ENCODE assay signal across 8 cellular contexts in the genomic region with DNA sequence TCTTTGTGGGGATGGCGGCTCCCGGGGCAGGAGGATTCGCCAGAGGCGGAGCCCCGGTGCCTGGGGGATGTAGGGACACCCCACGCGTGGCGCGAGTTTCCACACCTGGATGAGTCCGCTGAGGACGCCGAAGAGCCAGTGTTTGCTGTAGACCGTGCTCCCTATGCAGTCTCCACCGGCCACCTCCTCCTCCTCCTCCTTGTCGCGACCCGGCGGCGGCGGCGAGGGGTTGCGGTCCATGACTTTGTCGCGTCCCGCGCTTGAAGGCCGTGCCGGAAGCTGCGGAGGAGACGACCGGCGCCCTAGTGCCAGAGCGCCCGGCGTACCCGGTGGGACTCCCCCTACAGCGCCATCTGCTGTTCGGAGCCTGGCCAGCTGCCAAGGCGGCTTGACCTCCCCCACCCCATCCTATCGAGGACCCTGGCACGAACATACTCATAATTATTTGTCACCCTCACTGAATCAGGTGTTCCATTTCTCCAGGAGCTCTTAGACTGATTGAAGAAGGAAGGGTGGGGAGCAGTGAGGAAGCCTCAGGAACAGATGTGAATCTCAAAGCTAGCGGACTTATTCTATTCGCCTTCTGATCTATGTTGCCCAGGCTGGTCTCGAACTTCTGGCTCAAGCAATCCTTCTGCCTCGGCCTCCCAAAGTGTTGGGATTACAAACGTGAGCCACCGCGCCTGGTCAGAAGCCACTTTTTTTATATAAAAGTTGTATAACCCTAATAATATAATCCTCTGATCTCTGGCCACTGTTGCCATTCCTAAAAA. TPM values are rescaled to one million over a fixed set of nuclear protein-coding genes. Genes with fewer than 3 reads are reported as not detected.
DNase-seq lines count a peak whose midpoint lies in the region; TF ChIP-seq lines count a peak whose summit lies in the region.

A gene with protein sequence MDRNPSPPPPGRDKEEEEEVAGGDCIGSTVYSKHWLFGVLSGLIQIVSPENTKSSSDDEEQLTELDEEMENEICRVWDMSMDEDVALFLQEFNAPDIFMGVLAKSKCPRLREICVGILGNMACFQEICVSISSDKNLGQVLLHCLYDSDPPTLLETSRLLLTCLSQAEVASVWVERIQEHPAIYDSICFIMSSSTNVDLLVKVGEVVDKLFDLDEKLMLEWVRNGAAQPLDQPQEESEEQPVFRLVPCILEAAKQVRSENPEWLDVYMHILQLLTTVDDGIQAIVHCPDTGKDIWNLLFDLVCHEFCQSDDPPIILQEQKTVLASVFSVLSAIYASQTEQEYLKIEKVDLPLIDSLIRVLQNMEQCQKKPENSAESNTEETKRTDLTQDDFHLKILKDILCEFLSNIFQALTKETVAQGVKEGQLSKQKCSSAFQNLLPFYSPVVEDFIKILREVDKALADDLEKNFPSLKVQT (minus strand): TSS at position 281 of the 773 bp plus-strand sequence. CDS start 41 bp downstream, at position 240.

- H3K9me3 Mint-ChIP-seq in endothelial cell (ENCODE audit: unreplicated experiment): no peaks in the 10 kb centered on the region

- in situ Hi-C loops in Caki2 (cut with HindIII; ENCODE audit: low pct_unique_long_range_greater_than_20kb, low sequenced_read_pairs): no loop called here

- H3K4me3 Mint-ChIP-seq in endothelial cell (ENCODE audit: unreplicated experiment): peak within 1 kb of the TSS; percentile 98

- no peaks in the 10 kb centered on the region for H3K27me3 Mint-ChIP-seq in endothelial cell (ENCODE audit: unreplicated experiment)

- peak within 1 kb of the TSS; percentile 59 for H3K27ac Mint-ChIP-seq in endothelial cell (ENCODE audit: unreplicated experiment)

- peak; percentile 72 for DNase-seq in Caki2 (ENCODE audit: low read depth)
- peak; percentile 90 for DNase-seq in GM20000 (ENCODE audit: low spot score)
- DNase-seq in HT-29 (ENCODE audit: low spot score): peak; percentile 91
- peak; percentile 70 to 82 for DNase-seq in NOMO-1 (lab: John Stamatoyannopoulos, UW; ENCODE audit: unreplicated experiment in 2 of 2)
- peak; percentile 82 to 89 (median 83) for DNase-seq in activated CD8-positive, alpha-beta memory T cell treated with anti-CD3 and anti-CD28 coated beads for 48 hours (ENCODE audit: low read depth in 2 of 3, low spot score in 2 of 3)
- DNase-seq in endothelial cell (ENCODE audit: low spot score): peak; percentile 97
- DNase-seq in midbrain (lab: John Stamatoyannopoulos, UW): peak; percentile 88
- peak; percentile 84 for DNase-seq in stimulated activated CD8-positive, alpha-beta memory T cell treated with anti-CD3 and anti-CD28 coated beads, Interleukin-15, amount 100 ng/mL, for 48 hours (ENCODE audit: low read depth in 2 of 2)

- peaks cover 8% of the 10 kb centered on the region for H3K36me3 Mint-ChIP-seq in endothelial cell (ENCODE audit: low read depth, unreplicated experiment)

- TF ChIP-seq CTCF in GM20000 (IDR thresholded peaks at IDR 0.05; ENCODE audit: extremely low read depth, missing control alignments) (peak; percentile 81), endothelial cell (IDR thresholded peaks at IDR 0.05; ENCODE audit: unreplicated experiment) (peak; percentile 71)

- H3K4me1 Mint-ChIP-seq in endothelial cell (ENCODE audit: unreplicated experiment): peaks cover 7% of the 10 kb centered on the region

RNA-seq across cellular contexts. Expression of the gene that starts here (rescaled TPM):
- 14.4 and 26.3 TPM in 2 replicates for total RNA-seq in Caki2 (2014; rRNA removed; shearing (Covaris generic); ENCODE audit: low replicate concordance)
- total RNA-seq in HT-29 (2014; rRNA removed; shearing (Covaris generic)): 16.5 and 24.0 TPM in 2 replicates
- total RNA-seq in endothelial cell (ENCODE audit: unreplicated experiment): 25.1 TPM

Comparison
In these comparisons a context has a peak if more than half of its experiments do, and no peak if none do; other contexts are left out.
1. Peak in every context shown above with its lines: DNase-seq.